Comparison of ENCODE assay signal across 8 cellular contexts in genomic region chr19:16075430-16076153, GRCh38. TPM values are rescaled to one million over a fixed set of nuclear protein-coding genes. Genes with fewer than 3 reads are reported as not detected.
DNase-seq lines count a peak whose midpoint lies in the region; ATAC-seq, FAIRE-seq and TF ChIP-seq lines count a peak whose summit lies in the region.

No MANE protein-coding gene starts in this region.

- TF ChIP-seq RAD21 in HepG2 (CRISPR knock-in tag; IDR thresholded peaks at IDR 0.05): no peak

- in situ Hi-C loops in HepG2 (cut with HindIII; ENCODE audit: extremely low pct_ligation_motif_present, low pct_unique_long_range_greater_than_20kb): no loop called here

- TSS peak; percentile 92 for BruUV-seq in HepG2 (replicated peaks; lab: Mats Ljungman, UMichigan)

- TF ChIP-seq CTCF in HepG2 (CRISPR knock-in tag; IDR thresholded peaks at IDR 0.05) (no peak), tibial nerve (IDR thresholded peaks at IDR 0.05) (no peak)

- whole genome bisulfite sequencing in HepG2 (ENCODE audit: low lambda C conversion rate): 9% methylated on average over 21 of the region's 21 CpGs
- WGBS in tibial nerve, 2 donors: 33 to 37% methylated on average over 21 of the region's 21 CpGs

- ATAC-seq in HepG2: no peak

- peak overlapping the region; percentile 78 for H3K4me2 ChIP-seq in HepG2 (ENCODE audit: low read depth, low read length)

- no peak for TF ChIP-seq EP300 in HepG2 (IDR thresholded peaks at IDR 0.05; ENCODE audit: low read depth in 2 of 2, low read length in 2 of 2)
- TF ChIP-seq EP300 in HepG2 (CRISPR knock-in tag; IDR thresholded peaks at IDR 0.05; ENCODE audit: borderline replicate concordance): no peak
- no peak for TF ChIP-seq EP300 in tibial nerve (IDR thresholded peaks at IDR 0.05)

- H3K36me3 ChIP-seq in HepG2 (replicated peaks in 1 of 2; ENCODE audit: control insufficient read depth in 1 of 2, insufficient read depth in 2 of 2, low read length in 2 of 2): peaks cover 0 to 6% of the 10 kb centered on the region in 2 experiments; a peak in 2 of 5 replicates
- no peaks in the 10 kb centered on the region for H3K36me3 ChIP-seq in tibial nerve

- POLR2A ChIA-PET in HepG2 (lab: Yijun Ruan, JAX): interaction anchor here (1.0 to 5.7 kb wide), 9 partner anchors 9 to 110 kb away, joined by 3 to 66 read pairs (median 6); partner anchors contain the start of genes FAM32A and RAB8A

- H2AFZ ChIP-seq in HepG2 (ENCODE audit: low read length): no peak overlapping the region

- H3K27ac ChIP-seq in angular gyrus (ENCODE audit: low read depth, low read length) (peak overlapping the region; percentile 96), HepG2 (ENCODE audit: extremely low read length, insufficient read depth, low read length) (peak overlapping the region; percentile 90), tibial nerve (peak overlapping the region; percentile 98 to 100 (median 100))

- TF ChIP-seq POLR2A in HepG2 (IDR thresholded peaks at IDR 0.05; ENCODE audit: insufficient read depth in 1 of 2, low read depth in 2 of 2, low read length in 2 of 2): no peak
- no peak for TF ChIP-seq POLR2A in tibial nerve (IDR thresholded peaks at IDR 0.05)

- peak overlapping the region; percentile 97 for H3K9ac ChIP-seq in HepG2 (ENCODE audit: insufficient read depth, low read depth, low read length)

- H3K9me3 ChIP-seq in HepG2 (ENCODE audit: low read length) (no peaks in the 10 kb centered on the region), tibial nerve (no peaks in the 10 kb centered on the region)

- H4K20me1 ChIP-seq in HepG2 (ENCODE audit: insufficient read depth, low read length): peaks cover 17% of the 10 kb centered on the region; the same call in 1 of the 2 replicates

- intact Hi-C loops in HepG2 (cut with micrococcal nuclease; ENCODE audit: unreplicated experiment): loop anchor here (1.0 kb wide), 1 partner anchor 14 kb away; no protein-coding TSS in a partner anchor

- H3K4me1 ChIP-seq in HepG2 (ENCODE audit: insufficient read depth, low read length) (peaks cover 86% of the 10 kb centered on the region), tibial nerve (peaks cover 0 to 41% (median 34%) of the 10 kb centered on the region in 4 donors)

- CTCF ChIA-PET in HepG2 (lab: Yijun Ruan, JAX; ENCODE audit: low intra/inter-chr PET ratio, low total read pairs): no interaction called here

- peak; percentile 58 for DNase-seq in activated effector memory CD4-positive, alpha-beta T cell treated with anti-CD3 and anti-CD28 coated beads, Interleukin-2, amount 50 U/mL, for 16 hours
- DNase-seq in activated effector memory CD4-positive, alpha-beta T cell treated with Interleukin-2 at 50 U/mL for 16 hours: no peak
- DNase-seq in HepG2 (ENCODE audit: low spot score) (no peak), tibial nerve (ENCODE audit: low spot score in 2 of 2) (no peak), ecto neural progenitor cell (ENCODE audit: low spot score) (no peak), HK-2 (ENCODE audit: unreplicated experiment) (no peak), mesenteric fat pad (ENCODE audit: low spot score) (no peak)

- H3K4me3 ChIP-seq in HepG2 (replicated peaks in 1 of 3; ENCODE audit: insufficient read depth in 1 of 3, low read depth in 2 of 3, low read length in 3 of 3) (peak overlapping the region; percentile 48 to 84 (median 84)), tibial nerve (peak overlapping the region; percentile 23 to 97 (median 83))

- H3K79me2 ChIP-seq in HepG2 (ENCODE audit: insufficient read depth, low read length): peaks cover 37% of the 10 kb centered on the region

- FAIRE-seq in HepG2 (lab: Jason Lieb, UNC): no peak

- H3K27me3 ChIP-seq in HepG2 (ENCODE audit: control insufficient read depth in 1 of 2, insufficient read depth in 2 of 2, low read length in 2 of 2) (no peaks in the 10 kb centered on the region), tibial nerve (no peaks in the 10 kb centered on the region)

TF ChIP-seq in HepG2, 621 proteins besides CTCF, POLR2A, EP300 and RAD21 (continues in another document):
- TF ChIP-seq RBAK (CRISPR knock-in tag; IDR thresholded peaks at IDR 0.05) (0 out of 2 replicates have a peak, but pooled peaks have one; percentile 22), MAX (IDR thresholded peaks at IDR 0.05) (peak; percentile 28; the same call in 1 of the 2 replicates), FUBP1 (CRISPR knock-in tag; IDR thresholded peaks at IDR 0.05; ENCODE audit: borderline replicate concordance) (no peak), ZNF891 (CRISPR knock-in tag; IDR thresholded peaks at IDR 0.05) (peak; percentile 32; the same call in 1 of the 2 replicates), SRY (CRISPR knock-in tag; IDR thresholded peaks at IDR 0.05) (peak; percentile 27; the same call in 1 of the 2 replicates), RFX5 (IDR thresholded peaks at IDR 0.05; ENCODE audit: low read depth, low read length) (no peak), RCOR2 (CRISPR knock-in tag; IDR thresholded peaks at IDR 0.05) (peak; percentile 49; the same call in 1 of the 2 replicates), CCDC6 (CRISPR knock-in tag; IDR thresholded peaks at IDR 0.05) (no peak)

RNA-seq across cellular contexts. Expression of gene TPM4, which starts 0.7 kb away (rescaled TPM):
- 180 and 226 TPM in 2 replicates for total RNA-seq in HepG2 (2016; rRNA removed; fragmentation: Illumina TruSeq; extraction: Trizol)
- 81.5 and 84.8 TPM in 2 replicates for total RNA-seq in HepG2 (2016; cell fraction: cytosol; rRNA removed; fragmentation: Illumina TruSeq; extraction: Trizol; ENCODE audit: low read depth)
- total RNA-seq in HepG2 (2016; cell fraction: insoluble cytoplasmic fraction; rRNA removed; fragmentation: Illumina TruSeq; extraction: Trizol): 186 and 214 TPM in 2 replicates
- total RNA-seq in HepG2 (2016; cell fraction: membrane; rRNA removed; fragmentation: Illumina TruSeq; extraction: Trizol): 194 and 200 TPM in 2 replicates
- total RNA-seq in HepG2 (2016; cell fraction: nucleus; rRNA removed; fragmentation: Illumina TruSeq; extraction: Trizol): 74.9 and 75.0 TPM in 2 replicates
- polyA plus RNA-seq in HepG2 (2011; rRNA removed): 142 and 188 TPM in 2 replicates
- polyA plus RNA-seq in HepG2 (2011; cell fraction: cytosol; rRNA removed): 121 and 146 TPM in 2 replicates
- polyA plus RNA-seq in HepG2 (2011; cell fraction: nucleus; rRNA removed): 57.4 and 58.9 TPM in 2 replicates
- 139 and 145 TPM in 2 replicates for polyA plus RNA-seq in HepG2 (2012)
- 109 and 119 TPM in 2 replicates for polyA plus RNA-seq in HepG2 (2016; cell fraction: cytosol; fragmentation: Illumina TruSeq; extraction: Trizol; ENCODE audit: low read depth)
- polyA plus RNA-seq in HepG2 (2016; cell fraction: insoluble cytoplasmic fraction; fragmentation: Illumina TruSeq; extraction: Trizol; ENCODE audit: low read depth): 311 and 323 TPM in 2 replicates
- 206 and 209 TPM in 2 replicates for polyA plus RNA-seq in HepG2 (2016; cell fraction: membrane; fragmentation: Illumina TruSeq; extraction: Trizol; ENCODE audit: low read depth)
- polyA plus RNA-seq in HepG2 (2016; cell fraction: nucleus; fragmentation: Illumina TruSeq; extraction: Trizol; ENCODE audit: insufficient read depth, low read depth): 143 and 149 TPM in 2 replicates
- 72.8 and 124 TPM in 2 replicates for polyA minus RNA-seq in HepG2 (2011; rRNA and poly(A)+ RNA removed; ENCODE audit: low replicate concordance)
- polyA minus RNA-seq in HepG2 (2011; cell fraction: cytosol; rRNA and poly(A)+ RNA removed): 91.4 and 93.5 TPM in 2 replicates
- 76.0 and 77.5 TPM in 2 replicates for polyA minus RNA-seq in HepG2 (2011; cell fraction: nucleus; rRNA and poly(A)+ RNA removed)
- total RNA-seq in tibial nerve: 100 to 1,000 TPM; 471 to 530 (median 493) TPM
- 385 TPM for total RNA-seq in mesenteric fat pad

RNA-seq across cellular contexts. Expression of gene RAB8A, which starts 36.1 kb away (rescaled TPM):
- total RNA-seq in HepG2 (2016; rRNA removed; fragmentation: Illumina TruSeq; extraction: Trizol): 44.8 and 45.0 TPM in 2 replicates
- 12.2 and 13.0 TPM in 2 replicates for total RNA-seq in HepG2 (2016; cell fraction: cytosol; rRNA removed; fragmentation: Illumina TruSeq; extraction: Trizol; ENCODE audit: low read depth)
- 42.2 and 46.8 TPM in 2 replicates for total RNA-seq in HepG2 (2016; cell fraction: insoluble cytoplasmic fraction; rRNA removed; fragmentation: Illumina TruSeq; extraction: Trizol)
- total RNA-seq in HepG2 (2016; cell fraction: membrane; rRNA removed; fragmentation: Illumina TruSeq; extraction: Trizol): 26.3 and 29.3 TPM in 2 replicates
- total RNA-seq in HepG2 (2016; cell fraction: nucleus; rRNA removed; fragmentation: Illumina TruSeq; extraction: Trizol): 27.3 and 27.8 TPM in 2 replicates
- polyA plus RNA-seq in HepG2 (2011; rRNA removed): 36.7 and 37.0 TPM in 2 replicates
- 37.0 and 45.8 TPM in 2 replicates for polyA plus RNA-seq in HepG2 (2011; cell fraction: cytosol; rRNA removed)
- polyA plus RNA-seq in HepG2 (2011; cell fraction: nucleus; rRNA removed): 18.8 and 19.5 TPM in 2 replicates
- polyA plus RNA-seq in HepG2 (2012): 25.7 and 50.6 TPM in 2 replicates
- 9.1 and 10.9 TPM in 2 replicates for polyA plus RNA-seq in HepG2 (2016; cell fraction: cytosol; fragmentation: Illumina TruSeq; extraction: Trizol; ENCODE audit: low read depth)
- 58.6 and 65.5 TPM in 2 replicates for polyA plus RNA-seq in HepG2 (2016; cell fraction: insoluble cytoplasmic fraction; fragmentation: Illumina TruSeq; extraction: Trizol; ENCODE audit: low read depth)
- polyA plus RNA-seq in HepG2 (2016; cell fraction: membrane; fragmentation: Illumina TruSeq; extraction: Trizol; ENCODE audit: low read depth): 18.8 and 20.6 TPM in 2 replicates
- 51.5 and 63.5 TPM in 2 replicates for polyA plus RNA-seq in HepG2 (2016; cell fraction: nucleus; fragmentation: Illumina TruSeq; extraction: Trizol; ENCODE audit: insufficient read depth, low read depth)
- polyA minus RNA-seq in HepG2 (2011; rRNA and poly(A)+ RNA removed; ENCODE audit: low replicate concordance): 59.4 and 156 TPM in 2 replicates
- polyA minus RNA-seq in HepG2 (2011; cell fraction: cytosol; rRNA and poly(A)+ RNA removed): 50.6 TPM in 2 replicates
- 60.1 and 69.0 TPM in 2 replicates for polyA minus RNA-seq in HepG2 (2011; cell fraction: nucleus; rRNA and poly(A)+ RNA removed)
- total RNA-seq in tibial nerve: 10 to 100 TPM; 27.3 to 42.9 (median 36.3) TPM
- 51.4 TPM for total RNA-seq in mesenteric fat pad
